Comparison of ENCODE assay signal across 1 cellular context in genomic region chr12:48197967-48198618, GRCh38.
A peak's percentile ranks its signal among the peaks of the same experiment; 100 is the strongest.
TF ChIP-seq lines count a peak whose summit lies in the region.

No MANE protein-coding gene starts in this region.

TF ChIP-seq in K562, 482 proteins besides CTCF, POLR2A, EP300 and RAD21 (continued from another document and continues in another):
- TF ChIP-seq ZBTB40 (IDR thresholded peaks at IDR 0.05) (no peak), ZBTB40 (CRISPR knock-in tag; IDR thresholded peaks at IDR 0.05) (no peak), LEF1 (IDR thresholded peaks at IDR 0.05) (no peak; the same call in 1 of the 2 replicates), ZBTB43 (CRISPR knock-in tag; IDR thresholded peaks at IDR 0.05) (no peak), ZNF79 (CRISPR knock-in tag; IDR thresholded peaks at IDR 0.05; ENCODE audit: low read depth) (no peak), TOE1 (IDR thresholded peaks at IDR 0.05; ENCODE audit: borderline replicate concordance) (0 out of 2 replicates have a peak, but pooled peaks have one; percentile 27), TOE1 (CRISPR knock-in tag; IDR thresholded peaks at IDR 0.05; ENCODE audit: borderline replicate concordance, low read depth) (no peak), HOMEZ (CRISPR knock-in tag; IDR thresholded peaks at IDR 0.05) (no peak), ZBTB11 (CRISPR knock-in tag; IDR thresholded peaks at IDR 0.05) (no peak), ARHGAP35 (IDR thresholded peaks at IDR 0.05; ENCODE audit: partially characterized antibody) (no peak), POLR2G (IDR thresholded peaks at IDR 0.05; ENCODE audit: low read depth, low read length) (peak; percentile 99), EHMT2 (IDR thresholded peaks at IDR 0.05) (no peak), ZBTB7A (IDR thresholded peaks at IDR 0.05; ENCODE audit: borderline replicate concordance, control insufficient read depth, low read depth, low read length) (no peak), CGGBP1 (CRISPR knock-in tag; IDR thresholded peaks at IDR 0.05) (no peak), TSHZ1 (CRISPR knock-in tag; IDR thresholded peaks at IDR 0.05) (no peak), GMEB1 (CRISPR knock-in tag; IDR thresholded peaks at IDR 0.05) (no peak), FOS (IDR thresholded peaks at IDR 0.05; ENCODE audit: extremely low read depth, insufficient read length) (peak; percentile 49), XRCC3 (IDR thresholded peaks at IDR 0.05) (no peak), NRF1 (conservative IDR thresholded peaks at IDR 0.05 in 1 of 2, IDR thresholded peaks at IDR 0.05 in 1 of 2) (peak; percentile 87 to 90), CBX1 (IDR thresholded peaks at IDR 0.05; ENCODE audit: low read depth) (peak; percentile 86), TRIM28 (IDR thresholded peaks at IDR 0.05) (no peak), RHOXF2B (CRISPR knock-in tag; conservative IDR thresholded peaks at IDR 0.05) (no peak), FOSL1 (tag; conservative IDR thresholded peaks at IDR 0.05) (no peak; the same call in 1 of the 2 replicates), SP1 (CRISPR knock-in tag; IDR thresholded peaks at IDR 0.05) (peak; percentile 80), ATF3 (IDR thresholded peaks at IDR 0.05) (no peak), ATF3 (CRISPR knock-in tag; conservative IDR thresholded peaks at IDR 0.05) (no peak), ZNF511 (CRISPR knock-in tag; IDR thresholded peaks at IDR 0.05) (0 out of 2 replicates have a peak, but pooled peaks have one; percentile 37), ZNF780A (CRISPR knock-in tag; IDR thresholded peaks at IDR 0.05) (no peak), RBFOX2 (IDR thresholded peaks at IDR 0.05; ENCODE audit: low read depth, low read length) (peak; percentile 99), C11orf30 (IDR thresholded peaks at IDR 0.05; ENCODE audit: low read depth) (no peak; the same call in 1 of the 2 replicates), ZNF668 (CRISPR knock-in tag; IDR thresholded peaks at IDR 0.05) (no peak), KLF1 (tag; IDR thresholded peaks at IDR 0.05) (no peak), ZBTB9 (CRISPR knock-in tag; IDR thresholded peaks at IDR 0.05) (no peak), BDP1 (IDR thresholded peaks at IDR 0.05; ENCODE audit: insufficient read depth, insufficient read length) (no peak), ZNF507 (tag; conservative IDR thresholded peaks at IDR 0.05) (no peak), ZFP36 (IDR thresholded peaks at IDR 0.05; ENCODE audit: low read depth, low read length, partially characterized antibody) (no peak)
